In genomic region chr5:134410822-134411221, GRCh38 we compare ENCODE assay signal across 8 cellular contexts. TPM values are rescaled to one million over a fixed set of nuclear protein-coding genes. Genes with fewer than 3 reads are reported as not detected.
DNase-seq lines count a peak whose midpoint lies in the region; ATAC-seq and TF ChIP-seq lines count a peak whose summit lies in the region.

No MANE protein-coding gene starts in this region.

- intact Hi-C loops in left ventricle myocardium superior (cut with micrococcal nuclease) (no loop called here), upper lobe of right lung (cut with DNase I) (loop anchor here (10.0 kb wide), 1 partner anchor 54 kb away; no protein-coding TSS in a partner anchor)

- no peak overlapping the region for H3K27ac ChIP-seq in cardiac muscle cell
- peak overlapping the region; percentile 87 for H3K27ac ChIP-seq in upper lobe of right lung

- H3K36me3 ChIP-seq in cardiac muscle cell (no peaks in the 10 kb centered on the region), upper lobe of right lung (peaks cover 8% of the 10 kb centered on the region)

- no peaks in the 10 kb centered on the region for H3K36me3 Mint-ChIP-seq in memory B cell

- H3K9me3 ChIP-seq in cardiac muscle cell (ENCODE audit: low read depth) (no peaks in the 10 kb centered on the region), upper lobe of right lung (no peaks in the 10 kb centered on the region)

- H3K27me3 Mint-ChIP-seq in memory B cell, result no peaks in the 10 kb centered on the region

- peaks cover 22% of the 10 kb centered on the region for H3K4me1 Mint-ChIP-seq in memory B cell

- H3K4me1 ChIP-seq in cardiac muscle cell (ENCODE audit: low read depth) (peaks cover 9% of the 10 kb centered on the region), upper lobe of right lung (peaks cover 22% of the 10 kb centered on the region)

- no peak for DNase-seq in cardiac muscle cell (ENCODE audit: low read depth in 1 of 2, low spot score in 1 of 2)
- no peak for DNase-seq in left ventricle myocardium superior
- DNase-seq in astrocyte of the spinal cord (ENCODE audit: low read depth, low spot score), result no peak
- no peak for DNase-seq in memory B cell (ENCODE audit: low spot score in 2 of 2)
- no peak for DNase-seq in upper lobe of right lung
- no peak for DNase-seq in NCI-H146 treated with DMSO at 0.1 percent for 48 hours (lab: John Stamatoyannopoulos, UW; ENCODE audit: unreplicated experiment)
- DNase-seq in OCI-M2 (lab: John Stamatoyannopoulos, UW; ENCODE audit: unreplicated experiment), result no peak
- no peak for DNase-seq in nucleus accumbens (lab: John Stamatoyannopoulos, UW)

- peak overlapping the region; percentile 89 for H3K27ac Mint-ChIP-seq in memory B cell

- H3K4me3 Mint-ChIP-seq in memory B cell, result peak overlapping the region; percentile 95

- H3K27me3 ChIP-seq in cardiac muscle cell (no peaks in the 10 kb centered on the region), upper lobe of right lung (no peaks in the 10 kb centered on the region)

- H3K9me3 Mint-ChIP-seq in memory B cell, result no peaks in the 10 kb centered on the region

- H3K4me3 ChIP-seq in cardiac muscle cell (peak overlapping the region; percentile 74), astrocyte of the spinal cord (ENCODE audit: low read depth, low read length) (peak overlapping the region; percentile 94), upper lobe of right lung (peak overlapping the region; percentile 92)

- in situ Hi-C loops in astrocyte of the spinal cord (cut with HindIII; ENCODE audit: low sequenced_read_pairs), result no loop called here

- TF ChIP-seq CTCF in cardiac muscle cell (IDR thresholded peaks at IDR 0.05; ENCODE audit: low read depth, low read length) (no peak), astrocyte of the spinal cord (IDR thresholded peaks at IDR 0.05; ENCODE audit: low read depth, low read length) (no peak), upper lobe of right lung (IDR thresholded peaks at IDR 0.05) (no peak)

- ATAC-seq in left ventricle myocardium superior, result no peak
- no peak for ATAC-seq in memory B cell (ENCODE audit: low read depth)
- no peak for ATAC-seq in upper lobe of right lung

RNA-seq across cellular contexts. Expression of gene CDKN2AIPNL, which starts 0.9 kb away (rescaled TPM):
- total RNA-seq in cardiac muscle cell (32.0 and 36.9 TPM in 2 replicates), left ventricle myocardium superior (46.0 TPM), upper lobe of right lung (16.5 TPM)
- polyA plus RNA-seq in cardiac muscle cell, result 64.9 and 68.7 TPM in 2 replicates

RNA-seq across cellular contexts. Expression of gene UBE2B, which starts 39.5 kb away (rescaled TPM):
- total RNA-seq in cardiac muscle cell (17.8 and 23.6 TPM in 2 replicates), left ventricle myocardium superior (236 TPM), upper lobe of right lung (94.6 TPM)
- polyA plus RNA-seq in cardiac muscle cell, result 159 and 164 TPM in 2 replicates

RNA-seq across cellular contexts. Expression of gene CDKL3, which starts 43.9 kb away (rescaled TPM):
- total RNA-seq in cardiac muscle cell (2.7 and 6.6 TPM in 2 replicates), left ventricle myocardium superior (4.5 TPM), upper lobe of right lung (3.0 TPM)
- 3.7 and 8.8 TPM in 2 replicates for polyA plus RNA-seq in cardiac muscle cell
